In the genomic region with DNA sequence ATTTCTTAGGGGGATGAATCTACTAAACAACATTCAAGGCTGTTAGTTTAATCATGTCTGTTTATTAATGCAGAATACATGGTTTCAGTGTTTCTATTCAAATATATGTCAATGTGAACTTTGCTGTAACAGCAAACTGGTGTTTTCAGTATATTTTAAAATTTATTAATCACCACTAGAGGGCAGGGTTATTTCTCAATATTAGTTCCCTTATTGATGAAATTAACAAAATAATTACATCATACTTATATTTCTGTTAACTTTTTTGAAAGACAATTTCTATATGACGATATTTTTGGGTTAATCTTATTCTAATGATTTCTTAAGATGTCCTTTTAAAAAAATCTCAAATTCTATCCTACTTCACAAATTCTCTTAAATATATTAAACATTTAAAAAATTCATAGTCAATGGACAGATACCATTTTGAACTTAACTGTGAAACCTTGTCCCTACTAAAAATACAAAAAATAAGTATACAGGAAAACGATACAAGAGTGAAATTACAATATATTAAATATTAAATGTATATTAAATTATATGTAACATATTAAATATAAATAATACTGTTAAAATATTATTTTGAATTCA, we compare ENCODE assay signal across 10 cellular contexts.
DNase-seq lines count a peak whose midpoint lies in the region; ATAC-seq and TF ChIP-seq lines count a peak whose summit lies in the region.
"Had no signal": no experiment of that assay in that cellular context is flagged by ENCODE, and none has a peak within 500 bp of the region (broad histone marks: within the 10 kb centered on the region; RNA-seq: fewer than 3 reads in every experiment).

No MANE protein-coding gene starts in this region.

- no peak overlapping the region for H3K4me3 Mint-ChIP-seq in glutamatergic neuron (ENCODE audit: unreplicated experiment)

- no peaks in the 10 kb centered on the region for H3K9me3 Mint-ChIP-seq in glutamatergic neuron (ENCODE audit: unreplicated experiment)

- H3K4me3 ChIP-seq in AG10803 (ENCODE audit: low read length), result no peak overlapping the region
- H3K4me3 ChIP-seq: stomach had no signal

- no peaks in the 10 kb centered on the region for H3K4me1 Mint-ChIP-seq in glutamatergic neuron (ENCODE audit: low read depth, unreplicated experiment)

- TF ChIP-seq CTCF in AG10803 (conservative IDR thresholded peaks at IDR 0.05; ENCODE audit: low read length), result peak; percentile 43
- peak; percentile 44 for TF ChIP-seq CTCF in RWPE1 (conservative IDR thresholded peaks at IDR 0.05; ENCODE audit: low read depth)
- peak; percentile 89 for TF ChIP-seq CTCF in glutamatergic neuron (IDR thresholded peaks at IDR 0.05; ENCODE audit: partially characterized antibody, unreplicated experiment)

- DNase-seq in AG10803 (ENCODE audit: low read depth), result peak; percentile 0
- DNase-seq in RWPE1 (ENCODE audit: low spot score), result peak; percentile 12
- no peak for DNase-seq in glutamatergic neuron
- no peak for DNase-seq in nucleus accumbens (lab: John Stamatoyannopoulos, UW)
- DNase-seq in activated CD4-positive, alpha-beta T cell treated with anti-CD3 and anti-CD28 coated beads for 48 hours, result no peak
- DNase-seq in activated gamma-delta T cell treated with Interleukin-2 at 50 U/mL for 16 hours, result no peak
- DNase-seq: posterior cingulate gyrus, stomach had no signal

- H3K27ac Mint-ChIP-seq in glutamatergic neuron (ENCODE audit: unreplicated experiment), result no peak overlapping the region

- H3K27ac ChIP-seq in RWPE1, result no peak overlapping the region
- H3K27ac ChIP-seq: stomach had no signal

- H3K27me3 Mint-ChIP-seq in glutamatergic neuron (ENCODE audit: unreplicated experiment), result no peaks in the 10 kb centered on the region

- no peaks in the 10 kb centered on the region for H3K36me3 Mint-ChIP-seq in glutamatergic neuron (ENCODE audit: unreplicated experiment)

- POLR2A ChIA-PET in RWPE1 (lab: Yijun Ruan, JAX; ENCODE audit: low non-redundant PET), result no interaction called here

- CTCF ChIA-PET in RWPE1 (lab: Yijun Ruan, JAX), result no interaction called here

- ATAC-seq in GM21825 (IDR thresholded peaks at IDR 0.05; ENCODE audit: unreplicated experiment), result peak; percentile 52
- ATAC-seq in HG03460 (IDR thresholded peaks at IDR 0.05; ENCODE audit: unreplicated experiment), result no peak

Comparison
In these comparisons a context has a peak if more than half of its experiments do, and no peak if none do; other contexts are left out.
1. DNase-seq: peak in AG10803 (single experiment) and RWPE1 (single experiment); none in glutamatergic neuron (single experiment), nucleus accumbens (0 of 56), activated CD4-positive, alpha-beta T cell treated with anti-CD3 and anti-CD28 coated beads for 48 hours (single experiment) and activated gamma-delta T cell treated with Interleukin-2 at 50 U/mL for 16 hours (single experiment).
2. Peak in every context shown above with its lines, with median percentiles within 50 percentile points of each other: CTCF ChIP-seq.